In the genomic region with DNA sequence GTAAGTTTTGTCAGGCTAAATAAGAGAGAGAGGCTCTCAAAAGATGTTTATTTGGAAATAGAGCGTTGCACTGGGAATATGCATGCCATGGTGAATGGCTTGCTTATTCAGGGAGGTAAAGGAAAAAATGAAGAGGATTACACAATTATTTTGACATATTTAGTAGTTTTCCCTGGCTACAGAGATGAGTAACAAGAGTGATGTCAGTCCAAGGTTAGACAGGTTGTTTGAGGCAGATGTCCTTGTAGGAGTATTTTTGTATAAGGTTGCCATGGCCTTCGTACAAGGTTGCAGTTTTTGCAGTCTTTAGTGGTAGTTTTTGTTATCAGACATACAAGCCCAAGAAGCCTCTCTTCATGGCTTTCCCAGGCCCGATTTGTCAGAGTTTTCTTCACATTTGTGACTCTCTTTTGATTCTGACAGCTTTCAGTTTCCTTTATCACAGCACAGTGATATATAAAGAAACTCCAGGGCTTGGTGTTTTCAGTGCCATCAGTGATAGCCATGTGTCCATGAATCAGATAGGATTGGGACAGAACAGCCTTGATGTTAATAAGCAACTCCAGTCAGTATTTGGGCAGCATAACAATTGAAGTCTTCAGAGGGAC, we compare ENCODE assay signal across 21 cellular contexts. TPM values are rescaled to one million over a fixed set of nuclear protein-coding genes. Genes with fewer than 3 reads are reported as not detected.
DNase-seq lines count a peak whose midpoint lies in the region; ATAC-seq, FAIRE-seq and TF ChIP-seq lines count a peak whose summit lies in the region.
"Had no signal": no experiment of that assay in that cellular context is flagged by ENCODE, and none has a peak within 500 bp of the region (broad histone marks: within the 10 kb centered on the region; RNA-seq: fewer than 3 reads in every experiment).

No MANE protein-coding gene starts in this region.

- H3K27me3 Mint-ChIP-seq in stimulated activated naive CD8-positive, alpha-beta T cell treated with anti-CD3 and anti-CD28 coated beads, Interleukin-15, Interleukin-2, amounts not matched to agents 100 ng/mL and 50 ng/mL, for 24 hours: no peaks in the 10 kb centered on the region
- H3K27me3 Mint-ChIP-seq: dendritic cell treated with granulocyte-macrophage colony-stimulating factor and Interleukin-4, amounts not matched to agents 40 ng/mL and 50 ng/mL, for 4 days had no signal

- H3K9ac ChIP-seq in colonic mucosa (ENCODE audit: low read depth in 2 of 2, low read length in 2 of 2): no peak overlapping the region

- ATAC-seq in stimulated activated naive CD8-positive, alpha-beta T cell treated with anti-CD3 and anti-CD28 coated beads, Interleukin-15, Interleukin-2, amounts not matched to agents 100 U/mL and 50 U/mL, for 24 hours: no peak
- ATAC-seq in pancreas: no peak
- ATAC-seq: heart right ventricle, HepG2 had no signal

- no peak overlapping the region for H3K27ac ChIP-seq in colonic mucosa
- H3K27ac ChIP-seq in pancreas: no peak overlapping the region
- H3K27ac ChIP-seq: transverse colon, VCaP had no signal

- H3K9me3 Mint-ChIP-seq in stimulated activated naive CD8-positive, alpha-beta T cell treated with anti-CD3 and anti-CD28 coated beads, Interleukin-15, Interleukin-2, amounts not matched to agents 100 ng/mL and 50 ng/mL, for 24 hours: no peaks in the 10 kb centered on the region
- H3K9me3 Mint-ChIP-seq: dendritic cell treated with granulocyte-macrophage colony-stimulating factor and Interleukin-4, amounts not matched to agents 40 ng/mL and 50 ng/mL, for 4 days had no signal

- H3K4me3 ChIP-seq in fibroblast of pulmonary artery (replicated peaks; ENCODE audit: low read depth, low read length) (no peak overlapping the region), colonic mucosa (no peak overlapping the region), pancreas (no peak overlapping the region)
- H3K4me3 ChIP-seq: heart right ventricle, transverse colon had no signal

- no peak overlapping the region for H3K4me3 Mint-ChIP-seq in stimulated activated naive CD8-positive, alpha-beta T cell treated with anti-CD3 and anti-CD28 coated beads, Interleukin-15, Interleukin-2, amounts not matched to agents 100 ng/mL and 50 ng/mL, for 24 hours
- H3K4me3 Mint-ChIP-seq: dendritic cell treated with granulocyte-macrophage colony-stimulating factor and Interleukin-4, amounts not matched to agents 40 ng/mL and 50 ng/mL, for 4 days had no signal

- H3K36me3 Mint-ChIP-seq in stimulated activated naive CD8-positive, alpha-beta T cell treated with anti-CD3 and anti-CD28 coated beads, Interleukin-15, Interleukin-2, amounts not matched to agents 100 ng/mL and 50 ng/mL, for 24 hours (ENCODE audit: low read depth): peaks cover 77% of the 10 kb centered on the region

- H3K4me1 Mint-ChIP-seq in stimulated activated naive CD8-positive, alpha-beta T cell treated with anti-CD3 and anti-CD28 coated beads, Interleukin-15, Interleukin-2, amounts not matched to agents 100 ng/mL and 50 ng/mL, for 24 hours (ENCODE audit: low read depth): peaks cover 36% of the 10 kb centered on the region

- 82 to 84% methylated on average over 3 of the region's 3 CpGs for WGBS in pancreas, 2 donors

- no peak for FAIRE-seq in pancreas (lab: Jason Lieb, UNC)
- FAIRE-seq: A204.1, G401.6, HepG2 had no signal

- TF ChIP-seq CTCF in fibroblast of pulmonary artery (IDR thresholded peaks at IDR 0.05; ENCODE audit: low read length, missing control alignments) (no peak), colonic mucosa (IDR thresholded peaks at IDR 0.05) (no peak), pancreas (IDR thresholded peaks at IDR 0.05) (no peak)

- DNase-seq in activated CD4-positive, alpha-beta T cell treated with anti-CD3 and anti-CD28 coated beads for 48 hours: peak; percentile 26
- DNase-seq in activated CD4-positive, alpha-beta T cell treated with anti-CD3 and anti-CD28 coated beads, Interleukin-2, amount 50 U/mL, for 1 hour: no peak
- DNase-seq in stimulated activated naive CD8-positive, alpha-beta T cell treated with anti-CD3 and anti-CD28 coated beads, Interleukin-15, Interleukin-2, amounts not matched to agents 100 U/mL and 50 U/mL, for 24 hours: no peak
- DNase-seq in fibroblast of pulmonary artery (ENCODE audit: low read depth) (peak; percentile 28), NCI-H2196 (lab: John Stamatoyannopoulos, UW; ENCODE audit: unreplicated experiment) (no peak), colonic mucosa (no peak), pancreas (no peak)
- DNase-seq: activated gamma-delta T cell, heart right ventricle, left cardiac atrium, mesendoderm, NCI-H1092 treated with DMSO at 0.1 percent for 48 hours, NCI-H187 treated with DMSO at 0.1 percent for 48 hours, NCI-H226, transverse colon had no signal

- intact Hi-C loops in colonic mucosa (cut with DNase I): no loop called here
- intact Hi-C loops in pancreas (cut with DNase I): no loop called here

- H3K9me3 ChIP-seq in colonic mucosa: no peaks in the 10 kb centered on the region
- H3K9me3 ChIP-seq in pancreas: no peaks in the 10 kb centered on the region
- H3K9me3 ChIP-seq: heart right ventricle, transverse colon had no signal

- H3K36me3 ChIP-seq in colonic mucosa: no peaks in the 10 kb centered on the region
- H3K36me3 ChIP-seq in pancreas: peaks cover 7 to 89% (median 41%) of the 10 kb centered on the region in 3 donors
- H3K36me3 ChIP-seq: transverse colon had no signal

- H3K4me1 ChIP-seq in colonic mucosa (no peaks in the 10 kb centered on the region), pancreas (no peaks in the 10 kb centered on the region)

- H3K27me3 ChIP-seq in colonic mucosa (no peaks in the 10 kb centered on the region), pancreas (no peaks in the 10 kb centered on the region)
- H3K27me3 ChIP-seq: heart right ventricle, transverse colon had no signal

- peak overlapping the region; percentile 72 for H3K27ac Mint-ChIP-seq in stimulated activated naive CD8-positive, alpha-beta T cell treated with anti-CD3 and anti-CD28 coated beads, Interleukin-15, Interleukin-2, amounts not matched to agents 100 ng/mL and 50 ng/mL, for 24 hours
- H3K27ac Mint-ChIP-seq: dendritic cell treated with granulocyte-macrophage colony-stimulating factor and Interleukin-4, amounts not matched to agents 40 ng/mL and 50 ng/mL, for 4 days had no signal

RNA-seq across cellular contexts. Expression of a gene that starts 18.7 kb away (rescaled TPM):
- 100 to 1,000 TPM; 370 to 444 TPM for total RNA-seq in colonic mucosa
- total RNA-seq in pancreas: 10 to 100 TPM in 4 of 6 donors, 1 to 10 TPM in 2; 5.2 to 77.3 (median 13.5) TPM
- polyA plus RNA-seq in pancreas: 10 to 100 TPM; 20.9 to 29.8 TPM

Comparison
In these comparisons a context has a peak if more than half of its experiments do, and no peak if none do; other contexts are left out.
1. DNase-seq: peak in activated CD4-positive, alpha-beta T cell treated with anti-CD3 and anti-CD28 coated beads for 48 hours (single experiment) and fibroblast of pulmonary artery (single experiment); none in activated CD4-positive, alpha-beta T cell treated with anti-CD3 and anti-CD28 coated beads, Interleukin-2, amount 50 U/mL, for 1 hour (single experiment), stimulated activated naive CD8-positive, alpha-beta T cell treated with anti-CD3 and anti-CD28 coated beads, Interleukin-15, Interleukin-2, amounts not matched to agents 100 U/mL and 50 U/mL, for 24 hours (single experiment), NCI-H2196 (single experiment), colonic mucosa (single experiment) and pancreas (0 of 6).
2. RNA of a gene that starts 18.7 kb away (total RNA-seq): 370 to 444 TPM in colonic mucosa; 5.2 to 77.3 TPM in pancreas; every median in the first group is over 4 times any median in the second.